ENCODE assay signal across 30 cellular contexts in the genomic region with DNA sequence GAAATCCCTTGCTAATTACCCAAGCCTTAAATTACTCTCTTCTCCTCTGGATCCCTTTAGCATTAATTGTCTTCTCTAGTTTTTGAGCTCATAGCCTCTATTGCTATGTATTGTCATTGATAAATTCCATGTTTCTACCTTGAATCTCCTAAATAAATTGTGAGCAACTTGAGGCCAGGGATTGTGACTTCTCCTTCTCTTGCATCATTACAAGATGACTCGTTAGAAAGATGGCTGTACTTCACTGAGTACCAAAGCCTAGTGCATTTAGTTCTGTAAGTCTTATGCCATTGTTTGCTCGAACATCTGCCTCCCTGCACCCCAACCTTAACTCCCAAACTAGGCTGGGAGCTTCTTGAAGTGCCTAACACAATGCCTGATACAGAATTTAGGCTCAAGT. TPM values are rescaled to one million over a fixed set of nuclear protein-coding genes. Genes with fewer than 3 reads are reported as not detected.
"Had no signal": no experiment of that assay in that cellular context is flagged by ENCODE, and none has a peak within 500 bp of the region (broad histone marks: within the 10 kb centered on the region; RNA-seq: fewer than 3 reads in every experiment).

No MANE protein-coding gene starts in this region.

- H3K27ac Mint-ChIP-seq: activated CD4-positive, alpha-beta T cell treated with anti-CD3 and anti-CD28 coated beads, Interleukin-2, amount 10 ng/mL, durations not matched to agents 7 days and 5 days; activated CD8-positive, alpha-beta T cell treated with anti-CD3 and anti-CD28 coated beads for 36 hours; activated naive CD4-positive, alpha-beta T cell treated with anti-CD3 and anti-CD28 coated beads for 36 hours; activated naive CD8-positive, alpha-beta T cell treated with anti-CD3 and anti-CD28 coated beads, Interleukin-2, amount 10 ng/mL, durations not matched to agents 7 days and 5 days; endodermal cell; mesothelial cell of epicardium; naive thymus-derived CD4-positive, alpha-beta T cell; stimulated activated naive CD8-positive, alpha-beta T cell treated with anti-CD3 and anti-CD28 coated beads, Interleukin-15, Interleukin-2, amounts not matched to agents 100 ng/mL and 50 ng/mL, for 24 hours; T-helper 17 cell; type B pancreatic cell had no signal

- H2AFZ ChIP-seq: parathyroid adenoma had no signal

- H3K4me1 ChIP-seq: parathyroid adenoma, psoas muscle, uterus had no signal

- H3K36me3 Mint-ChIP-seq: mesothelial cell of epicardium, type B pancreatic cell had no signal

- H3K4me1 Mint-ChIP-seq: endodermal cell, mesothelial cell of epicardium had no signal

- H3K9me3 ChIP-seq: heart left ventricle, psoas muscle, uterus had no signal

- H3K4me3 Mint-ChIP-seq: activated CD4-positive, alpha-beta T cell treated with anti-CD3 and anti-CD28 coated beads, Interleukin-2, amount 10 ng/mL, durations not matched to agents 7 days and 5 days; activated CD8-positive, alpha-beta T cell treated with anti-CD3 and anti-CD28 coated beads for 36 hours; activated naive CD4-positive, alpha-beta T cell treated with anti-CD3 and anti-CD28 coated beads for 36 hours; activated naive CD8-positive, alpha-beta T cell treated with anti-CD3 and anti-CD28 coated beads, Interleukin-2, amount 10 ng/mL, durations not matched to agents 7 days and 5 days; endodermal cell; immature natural killer cell; mesothelial cell of epicardium; naive thymus-derived CD4-positive, alpha-beta T cell; stimulated activated naive CD8-positive, alpha-beta T cell treated with anti-CD3 and anti-CD28 coated beads, Interleukin-15, Interleukin-2, amounts not matched to agents 100 ng/mL and 50 ng/mL, for 24 hours; T-helper 17 cell; type B pancreatic cell had no signal

- H3K79me2 ChIP-seq: parathyroid adenoma had no signal

- H3K4me3 ChIP-seq: heart left ventricle, psoas muscle, smooth muscle cell, uterus had no signal

- H3K4me2 ChIP-seq: smooth muscle cell had no signal

- ATAC-seq: activated CD8-positive, alpha-beta T cell treated with anti-CD3 and anti-CD28 coated beads for 36 hours; esophagus mucosa; heart left ventricle; left colon; naive thymus-derived CD4-positive, alpha-beta T cell; psoas muscle; T-helper 17 cell had no signal

- H3K27ac ChIP-seq: heart left ventricle, parathyroid adenoma, psoas muscle, uterus had no signal

- H3K9me3 Mint-ChIP-seq: activated CD4-positive, alpha-beta T cell treated with anti-CD3 and anti-CD28 coated beads, Interleukin-2, amount 10 ng/mL, durations not matched to agents 7 days and 5 days; activated CD8-positive, alpha-beta T cell treated with anti-CD3 and anti-CD28 coated beads for 36 hours; activated naive CD4-positive, alpha-beta T cell treated with anti-CD3 and anti-CD28 coated beads for 36 hours; activated naive CD8-positive, alpha-beta T cell treated with anti-CD3 and anti-CD28 coated beads, Interleukin-2, amount 10 ng/mL, durations not matched to agents 7 days and 5 days; immature natural killer cell; naive thymus-derived CD4-positive, alpha-beta T cell; stimulated activated naive CD8-positive, alpha-beta T cell treated with anti-CD3 and anti-CD28 coated beads, Interleukin-15, Interleukin-2, amounts not matched to agents 100 ng/mL and 50 ng/mL, for 24 hours; type B pancreatic cell had no signal

- H3K9ac ChIP-seq: parathyroid adenoma had no signal

- H3K27me3 Mint-ChIP-seq: activated CD4-positive, alpha-beta T cell treated with anti-CD3 and anti-CD28 coated beads, Interleukin-2, amount 10 ng/mL, durations not matched to agents 7 days and 5 days; activated CD8-positive, alpha-beta T cell treated with anti-CD3 and anti-CD28 coated beads for 36 hours; activated naive CD8-positive, alpha-beta T cell treated with anti-CD3 and anti-CD28 coated beads, Interleukin-2, amount 10 ng/mL, durations not matched to agents 7 days and 5 days; naive thymus-derived CD4-positive, alpha-beta T cell; stimulated activated naive CD8-positive, alpha-beta T cell treated with anti-CD3 and anti-CD28 coated beads, Interleukin-15, Interleukin-2, amounts not matched to agents 100 ng/mL and 50 ng/mL, for 24 hours; T-helper 17 cell; type B pancreatic cell had no signal

- DNase-seq: activated CD4-positive, alpha-beta T cell treated with anti-CD3 and anti-CD28 coated beads for 1 hour; activated CD4-positive, alpha-beta T cell treated with anti-CD3 and anti-CD28 coated beads, Interleukin-2, amount 10 ng/mL, durations not matched to agents 7 days and 5 days; activated CD8-positive, alpha-beta T cell treated with anti-CD3 and anti-CD28 coated beads for 36 hours; activated effector memory CD4-positive, alpha-beta T cell treated with anti-CD3 and anti-CD28 coated beads, Interleukin-2, amount 50 U/mL, for 16 hours; activated naive CD4-positive, alpha-beta T cell treated with anti-CD3 and anti-CD28 coated beads for 36 hours; activated naive CD8-positive, alpha-beta T cell treated with anti-CD3 and anti-CD28 coated beads, Interleukin-2, amount 10 ng/mL, durations not matched to agents 7 days and 5 days; amniotic stem cell; central memory CD4-positive, alpha-beta T cell; endodermal cell; foreskin fibroblast; heart left ventricle; hypothalamus; immature natural killer cell; kidney; left colon; mammary epithelial cell; naive thymus-derived CD4-positive, alpha-beta T cell; occipital lobe; psoas muscle; stimulated activated CD4-positive, alpha-beta T cell treated with anti-CD3 and anti-CD28 coated beads, Interleukin-15, amount 100 ng/mL, for 24 hours; T-helper 17 cell; T1000; uterus had no signal

- H3K36me3 ChIP-seq: uterus had no signal

RNA-seq across cellular contexts. Expression of a gene that starts 15.3 kb away (rescaled TPM):
- total RNA-seq: activated CD4-positive, alpha-beta T cell treated with anti-CD3 and anti-CD28 coated beads, Interleukin-2, amount 10 ng/mL, durations not matched to agents 7 days and 5 days; activated naive CD4-positive, alpha-beta T cell treated with anti-CD3 and anti-CD28 coated beads for 36 hours; endodermal cell; mammary epithelial cell; mesothelial cell of epicardium; smooth muscle cell had no signal
- polyA plus RNA-seq: immature natural killer cell, mammary epithelial cell, neural cell, smooth muscle cell had no signal
